In genomic region chr9:69976165-69976564, GRCh38 we compare ENCODE assay signal across 13 cellular contexts.
DNase-seq lines count a peak whose midpoint lies in the region; ATAC-seq and TF ChIP-seq lines count a peak whose summit lies in the region.
"Had no signal": no experiment of that assay in that cellular context is flagged by ENCODE, and none has a peak within 500 bp of the region (broad histone marks: within the 10 kb centered on the region; RNA-seq: fewer than 3 reads in every experiment).

No MANE protein-coding gene starts in this region.

- ATAC-seq in SK-N-SH treated with all-trans-retinoic acid at 6 μM for 48 hours (peak; percentile 81), thoracic aorta (ENCODE audit: insufficient number of reproducible peaks, low FRiP score, low read depth) (peak; percentile 56), GM19397 (IDR thresholded peaks at IDR 0.05; ENCODE audit: unreplicated experiment) (no peak)
- ATAC-seq: activated CD8-positive, alpha-beta T cell treated with anti-CD3 and anti-CD28 coated beads for 36 hours; K562 had no signal

- H3K9me3 ChIP-seq in thoracic aorta: no peaks in the 10 kb centered on the region

- DNase-seq in NCI-H2171 treated with DMSO at 0.1 percent for 48 hours (lab: John Stamatoyannopoulos, UW) (peak; percentile 9), NCI-H2171 (lab: John Stamatoyannopoulos, UW) (no peak), fibroblast of peridontal ligament (ENCODE audit: extremely low read depth) (peak; percentile 75), thoracic aorta (ENCODE audit: low spot score) (no peak), HuH-7 (ENCODE audit: low spot score) (no peak)
- DNase-seq in activated T-cell treated with anti-CD3 and anti-CD28 coated beads, Interleukin-2, amount 50 U/mL, for 1 hour: no peak
- DNase-seq: activated CD8-positive, alpha-beta T cell treated with anti-CD3 and anti-CD28 coated beads for 36 hours; aorta; GF-D8; head of caudate nucleus had no signal

- H3K4me1 ChIP-seq in thoracic aorta (ENCODE audit: control insufficient read depth in 1 of 2, low read depth in 2 of 2): no peaks in the 10 kb centered on the region

- no peak for TF ChIP-seq CTCF in thoracic aorta (IDR thresholded peaks at IDR 0.05)

- peak overlapping the region in 1 of 2 donors; percentile 28 for H3K27ac ChIP-seq in thoracic aorta

- no peak overlapping the region for H3K4me3 ChIP-seq in thoracic aorta
- H3K4me3 ChIP-seq: K562 had no signal

- no peaks in the 10 kb centered on the region for H3K36me3 ChIP-seq in thoracic aorta

- H3K27me3 ChIP-seq in thoracic aorta (replicated peaks; ENCODE audit: insufficient read depth): no peaks in the 10 kb centered on the region

TF ChIP-seq in SK-N-SH treated with all-trans-retinoic acid at 6 μM for 48 hours, 23 proteins besides CTCF, POLR2A, EP300 and RAD21:
- TF ChIP-seq ISL1 (CRISPR knock-in tag; IDR thresholded peaks at IDR 0.05) (peak; percentile 26; the same call in 1 of the 2 replicates), CSDC2 (CRISPR knock-in tag; IDR thresholded peaks at IDR 0.05) (no peak)

Comparison
In these comparisons a context has a peak if more than half of its experiments do, and no peak if none do; other contexts are left out.
1. DNase-seq: peak in NCI-H2171 treated with DMSO at 0.1 percent for 48 hours (single experiment) and fibroblast of peridontal ligament (single experiment); none in NCI-H2171 (single experiment), thoracic aorta (single experiment), HuH-7 (single experiment) and activated T-cell treated with anti-CD3 and anti-CD28 coated beads, Interleukin-2, amount 50 U/mL, for 1 hour (single experiment).